19 cellular contexts compared by ENCODE assay signal in genomic region chr13:111919826-111920225, GRCh38.
"Had no signal": no experiment of that assay in that cellular context is flagged by ENCODE, and none has a peak within 500 bp of the region (broad histone marks: within the 10 kb centered on the region; RNA-seq: fewer than 3 reads in every experiment).

No MANE protein-coding gene starts in this region.

- ATAC-seq: activated naive CD4-positive, alpha-beta T cell treated with anti-CD3 and anti-CD28 coated beads, Interleukin-2, amount 50 U/mL, for 72 hours; activated T-cell treated with anti-CD3 and anti-CD28 coated beads, Interleukin-2, amount 50 U/mL, for 72 hours; natural killer cell treated with Interleukin-12 subunit alpha and Interleukin-12 subunit beta and Interleukin-15 and Interleukin-18, amount 100 ng/mL, for 72 hours; pancreas; right cardiac atrium; upper lobe of right lung had no signal

- H3K9me3 ChIP-seq: left ventricle myocardium inferior, pancreas, thyroid gland, upper lobe of right lung had no signal

- H3K4me1 ChIP-seq: left ventricle myocardium inferior, pancreas, thyroid gland, upper lobe of right lung had no signal

- H3K36me3 ChIP-seq: left ventricle myocardium inferior, pancreas, thyroid gland, upper lobe of right lung had no signal

- H3K4me3 ChIP-seq: left ventricle myocardium inferior, pancreas, thyroid gland, upper lobe of right lung had no signal

- H3K27me3 ChIP-seq: pancreas, thyroid gland had no signal

- FAIRE-seq: pancreas had no signal

- DNase-seq: activated CD4-positive, alpha-beta memory T cell treated with anti-CD3 and anti-CD28 coated beads, Interleukin-2, amount 10 ng/mL, durations not matched to agents 7 days and 5 days; activated CD4-positive, alpha-beta T cell treated with anti-CD3 and anti-CD28 coated beads for 48 hours; activated CD4-positive, CD25-positive, alpha-beta regulatory T cell; activated T-cell treated with anti-CD3 and anti-CD28 coated beads, Interleukin-2, amount 50 U/mL, for 72 hours; aorta; effector CD4-positive, alpha-beta T cell; erythroblast; foreskin fibroblast; left ventricle myocardium inferior; mammary epithelial cell; stimulated activated CD4-positive, alpha-beta T cell treated with anti-CD3 and anti-CD28 coated beads, Interleukin-12 subunit alpha, Interleukin-12 subunit beta, amount 100 ng/mL, for 4 hours; substantia nigra; T1000; thyroid gland had no signal

- H3K27ac ChIP-seq: left ventricle myocardium inferior, pancreas, thyroid gland, upper lobe of right lung had no signal
